In genomic region chr12:34051486-34051885, GRCh38 we compare ENCODE assay signal across 6 cellular contexts.
"Had no signal": no experiment of that assay in that cellular context is flagged by ENCODE, and none has a peak within 500 bp of the region (broad histone marks: within the 10 kb centered on the region; RNA-seq: fewer than 3 reads in every experiment).

No MANE protein-coding gene starts in this region.

- DNase-seq: GM23248, GOT3, H7, HFFc6, IMR-90, KBM-7 had no signal
